In the genomic region with DNA sequence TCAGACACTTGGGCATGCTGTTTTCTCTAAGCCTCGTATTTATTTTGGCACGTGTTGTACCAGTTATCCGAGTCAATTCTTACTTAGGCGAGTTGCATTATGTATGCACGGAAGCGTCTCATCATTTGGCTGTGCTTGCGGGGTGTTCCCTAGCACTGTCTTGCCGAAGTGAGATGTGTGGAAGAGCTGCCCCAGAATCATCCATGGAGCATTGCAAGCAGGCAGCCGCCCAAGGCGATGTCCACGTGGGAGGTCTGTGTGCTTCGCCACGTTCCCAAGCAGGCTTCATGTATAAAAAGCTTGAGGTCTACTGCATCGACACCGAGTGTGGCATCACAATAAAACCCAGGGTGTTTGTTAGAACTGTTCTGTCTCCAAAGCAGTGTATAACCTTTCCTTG, we compare ENCODE assay signal across 23 cellular contexts.
DNase-seq lines count a peak whose midpoint lies in the region; ATAC-seq and TF ChIP-seq lines count a peak whose summit lies in the region.
"Had no signal": no experiment of that assay in that cellular context is flagged by ENCODE, and none has a peak within 500 bp of the region (broad histone marks: within the 10 kb centered on the region; RNA-seq: fewer than 3 reads in every experiment).

No MANE protein-coding gene starts in this region.

- ATAC-seq in GM18870 (IDR thresholded peaks at IDR 0.05; ENCODE audit: unreplicated experiment) (no peak), HG03571 (IDR thresholded peaks at IDR 0.05; ENCODE audit: unreplicated experiment) (no peak)
- ATAC-seq: HepG2, K562, Panc1, SK-N-SH treated with all-trans-retinoic acid at 6 μM for 48 hours had no signal

- H3K27ac ChIP-seq in dorsolateral prefrontal cortex, result no peak overlapping the region

- H3K4me3 ChIP-seq in dorsolateral prefrontal cortex, result no peak overlapping the region
- H3K4me3 ChIP-seq: K562 had no signal

- intact Hi-C loops in dorsolateral prefrontal cortex (cut with DNase I), result no loop called here

- TF ChIP-seq CTCF in dorsolateral prefrontal cortex (IDR thresholded peaks at IDR 0.05 in 54 of 56, conservative IDR thresholded peaks at IDR 0.05 in 2 of 56; ENCODE audit: low read depth in 1 of 56, partially characterized antibody in 56 of 56), result no peak

- peaks cover 0 to 4% (median 0%) of the 10 kb centered on the region in 45 donors for H3K27me3 ChIP-seq in dorsolateral prefrontal cortex

- DNase-seq in Daoy (ENCODE audit: low read depth) (peak; percentile 60), dorsolateral prefrontal cortex (peak; percentile 8 to 82 (median 63)), mucosa of gallbladder (ENCODE audit: low spot score) (peak; percentile 12), superior temporal gyrus (ENCODE audit: extremely low spot score) (peak; percentile 46), NCI-H2107 (lab: John Stamatoyannopoulos, UW) (no peak)
- DNase-seq: 8988T; CD8-positive, alpha-beta memory T cell; GF-D8; MM.1S; NCI-H1092; NCI-H1436; NCI-H187 treated with DMSO at 0.1 percent for 48 hours; NCI-H226; NCI-H510A treated with DMSO at 0.1 percent for 48 hours; NCI-H748 treated with DMSO at 0.1 percent for 48 hours; NK-92 treated with Interleukin-12 subunit alpha and Interleukin-12 subunit beta, amount 100 ng/mL, for 24 hours; SIG-M5 had no signal
